ENCODE assay signal across 19 cellular contexts in genomic region chr1:20371883-20372282, GRCh38.
DNase-seq lines count a peak whose midpoint lies in the region; ATAC-seq and TF ChIP-seq lines count a peak whose summit lies in the region.
"Had no signal": no experiment of that assay in that cellular context is flagged by ENCODE, and none has a peak within 500 bp of the region (broad histone marks: within the 10 kb centered on the region; RNA-seq: fewer than 3 reads in every experiment).

No MANE protein-coding gene starts in this region.

- no peaks in the 10 kb centered on the region for H3K36me3 Mint-ChIP-seq in activated naive CD8-positive, alpha-beta T cell treated with anti-CD3 and anti-CD28 coated beads, Interleukin-2, amount 50 U/mL, for 24 hours (ENCODE audit: low read depth)
- H3K36me3 Mint-ChIP-seq: CD4-positive, CD25-positive, alpha-beta regulatory T cell had no signal

- H3K36me3 ChIP-seq in left lung = no peaks in the 10 kb centered on the region
- H3K36me3 ChIP-seq: BE2C, SJSA1 had no signal

- H3K9me3 Mint-ChIP-seq in stimulated activated naive CD8-positive, alpha-beta T cell treated with anti-CD3 and anti-CD28 coated beads, Interleukin-15, amount 100 ng/mL, for 72 hours = no peaks in the 10 kb centered on the region
- no peaks in the 10 kb centered on the region for H3K9me3 Mint-ChIP-seq in activated naive CD8-positive, alpha-beta T cell treated with anti-CD3 and anti-CD28 coated beads, Interleukin-2, amount 50 U/mL, for 24 hours
- H3K9me3 Mint-ChIP-seq: CD4-positive, CD25-positive, alpha-beta regulatory T cell had no signal

- H3K27me3 ChIP-seq in left lung = peaks cover 10 to 85% of the 10 kb centered on the region in 2 donors

- peaks cover 0 to under 1% of the 10 kb centered on the region in 2 donors for H3K4me1 ChIP-seq in left lung

- no peak for DNase-seq in stimulated activated naive CD8-positive, alpha-beta T cell treated with anti-CD3 and anti-CD28 coated beads, Interleukin-15, Interleukin-2, amounts not matched to agents 100 U/mL and 50 U/mL, for 24 hours
- DNase-seq in stimulated activated naive CD8-positive, alpha-beta T cell treated with anti-CD3 and anti-CD28 coated beads, Interleukin-15, amount 100 ng/mL, for 72 hours = no peak
- peak; percentile 58 for DNase-seq in M059J (ENCODE audit: low read depth)
- DNase-seq in activated naive CD8-positive, alpha-beta T cell treated with anti-CD3 and anti-CD28 coated beads, Interleukin-2, amount 50 U/mL, for 24 hours = no peak
- DNase-seq in left lung = no peak
- DNase-seq: BE2C; CD4-positive, CD25-positive, alpha-beta regulatory T cell; COR-L47; DMS 273 treated with DMSO at 0.1 percent for 48 hours; DMS79 treated with DMSO at 0.1 percent for 48 hours; NCI-H1105 treated with DMSO at 0.1 percent for 48 hours; NCI-H2029 treated with DMSO at 0.1 percent for 48 hours; NCI-H345; NCI-H774 had no signal

- no peaks in the 10 kb centered on the region for H3K9me3 ChIP-seq in left lung
- H3K9me3 ChIP-seq: BE2C had no signal

- no peak overlapping the region for H3K27ac ChIP-seq in left lung
- H3K27ac ChIP-seq: KMS-11, SJSA1 had no signal

- intact Hi-C loops in left lung (cut with DNase I) = loop anchor here in 1 of 2 donors (10.0 kb wide), 1 partner anchor 113 kb away; the partner anchor contains the start of gene CAMK2N1

- peaks cover 74% of the 10 kb centered on the region for H3K27me3 Mint-ChIP-seq in stimulated activated naive CD8-positive, alpha-beta T cell treated with anti-CD3 and anti-CD28 coated beads, Interleukin-15, amount 100 ng/mL, for 72 hours
- H3K27me3 Mint-ChIP-seq in activated naive CD8-positive, alpha-beta T cell treated with anti-CD3 and anti-CD28 coated beads, Interleukin-2, amount 50 U/mL, for 24 hours = peaks cover 51% of the 10 kb centered on the region

- H3K4me3 ChIP-seq in left lung = no peak overlapping the region
- H3K4me3 ChIP-seq: SJSA1 had no signal

- ATAC-seq in stimulated activated naive CD8-positive, alpha-beta T cell treated with anti-CD3 and anti-CD28 coated beads, Interleukin-15, Interleukin-2, amounts not matched to agents 100 U/mL and 50 U/mL, for 24 hours = peak; percentile 55
- ATAC-seq in stimulated activated naive CD8-positive, alpha-beta T cell treated with anti-CD3 and anti-CD28 coated beads, Interleukin-15, amount 100 ng/mL, for 72 hours = no peak
- peak; percentile 62 for ATAC-seq in activated naive CD8-positive, alpha-beta T cell treated with anti-CD3 and anti-CD28 coated beads, Interleukin-2, amount 50 U/mL, for 24 hours
- ATAC-seq in GM18520 (IDR thresholded peaks at IDR 0.05; ENCODE audit: unreplicated experiment) = no peak
- ATAC-seq in GM21447 (IDR thresholded peaks at IDR 0.05; ENCODE audit: unreplicated experiment) = no peak
- no peak for ATAC-seq in left lung
- ATAC-seq: Right ventricle myocardium inferior had no signal

- H3K27ac Mint-ChIP-seq in stimulated activated naive CD8-positive, alpha-beta T cell treated with anti-CD3 and anti-CD28 coated beads, Interleukin-15, amount 100 ng/mL, for 72 hours = no peak overlapping the region
- no peak overlapping the region for H3K27ac Mint-ChIP-seq in activated naive CD8-positive, alpha-beta T cell treated with anti-CD3 and anti-CD28 coated beads, Interleukin-2, amount 50 U/mL, for 24 hours
- H3K27ac Mint-ChIP-seq: CD4-positive, CD25-positive, alpha-beta regulatory T cell had no signal

- H3K4me3 Mint-ChIP-seq in stimulated activated naive CD8-positive, alpha-beta T cell treated with anti-CD3 and anti-CD28 coated beads, Interleukin-15, amount 100 ng/mL, for 72 hours = no peak overlapping the region
- no peak overlapping the region for H3K4me3 Mint-ChIP-seq in activated naive CD8-positive, alpha-beta T cell treated with anti-CD3 and anti-CD28 coated beads, Interleukin-2, amount 50 U/mL, for 24 hours

- TF ChIP-seq CTCF in left lung (IDR thresholded peaks at IDR 0.05) = no peak

- H3K4me1 Mint-ChIP-seq in stimulated activated naive CD8-positive, alpha-beta T cell treated with anti-CD3 and anti-CD28 coated beads, Interleukin-15, amount 100 ng/mL, for 72 hours = peaks cover 9% of the 10 kb centered on the region
- peaks cover 10% of the 10 kb centered on the region for H3K4me1 Mint-ChIP-seq in activated naive CD8-positive, alpha-beta T cell treated with anti-CD3 and anti-CD28 coated beads, Interleukin-2, amount 50 U/mL, for 24 hours

Comparison
In these comparisons a context has a peak if more than half of its experiments do, and no peak if none do; other contexts are left out.
1. ATAC-seq: peak in stimulated activated naive CD8-positive, alpha-beta T cell treated with anti-CD3 and anti-CD28 coated beads, Interleukin-15, Interleukin-2, amounts not matched to agents 100 U/mL and 50 U/mL, for 24 hours (single experiment) and activated naive CD8-positive, alpha-beta T cell treated with anti-CD3 and anti-CD28 coated beads, Interleukin-2, amount 50 U/mL, for 24 hours (single experiment); none in stimulated activated naive CD8-positive, alpha-beta T cell treated with anti-CD3 and anti-CD28 coated beads, Interleukin-15, amount 100 ng/mL, for 72 hours (single experiment), GM18520 (single experiment), GM21447 (single experiment) and left lung (single experiment).